37 cellular contexts compared by ENCODE assay signal in the genomic region with DNA sequence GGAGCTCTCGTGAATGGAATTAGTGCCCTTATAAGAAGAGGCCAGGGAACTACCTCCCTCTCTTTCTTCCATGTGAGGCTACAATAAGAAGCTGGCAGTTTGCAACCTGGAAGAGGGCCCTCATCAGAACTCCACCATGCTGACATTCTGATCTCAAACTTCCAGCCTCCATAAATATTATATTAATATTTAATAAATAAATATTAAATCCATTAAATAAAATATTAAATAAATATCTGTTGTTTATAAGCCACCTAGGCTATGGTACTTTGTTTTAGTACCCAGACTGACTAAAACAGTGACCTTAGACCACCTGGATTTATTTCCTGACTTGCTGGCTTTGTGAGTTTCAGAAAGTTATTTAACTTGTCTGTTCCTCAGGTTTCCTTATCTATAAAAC.
"Had no signal": no experiment of that assay in that cellular context is flagged by ENCODE, and none has a peak within 500 bp of the region (broad histone marks: within the 10 kb centered on the region; RNA-seq: fewer than 3 reads in every experiment).

No MANE protein-coding gene starts in this region.

- H3K9me3 Mint-ChIP-seq: activated naive CD4-positive, alpha-beta T cell treated with anti-CD3 and anti-CD28 coated beads for 36 hours; activated naive CD4-positive, alpha-beta T cell treated with anti-CD3 and anti-CD28 coated beads, Interleukin-2, amount 10 ng/mL, durations not matched to agents 7 days and 5 days; activated naive CD4-positive, alpha-beta T cell treated with anti-CD3 and anti-CD28 coated beads, Interleukin-2, amount 50 U/mL, for 24 hours; activated naive CD4-positive, alpha-beta T cell treated with anti-CD3 and anti-CD28 coated beads, Interleukin-2, amount 50 U/mL, for 72 hours; activated naive CD8-positive, alpha-beta T cell treated with anti-CD3 and anti-CD28 coated beads for 36 hours; activated naive CD8-positive, alpha-beta T cell treated with anti-CD3 and anti-CD28 coated beads, Interleukin-2, amount 10 ng/mL, durations not matched to agents 7 days and 5 days; activated naive CD8-positive, alpha-beta T cell treated with anti-CD3 and anti-CD28 coated beads, Interleukin-2, amount 50 U/mL, for 24 hours; activated T-cell treated with anti-CD3 and anti-CD28 coated beads, Interleukin-2, amount 50 U/mL, for 24 hours; activated T-cell treated with anti-CD3 and anti-CD28 coated beads, Interleukin-2, amount 50 U/mL, for 4 hours; activated T-cell treated with anti-CD3 and anti-CD28 coated beads, Interleukin-2, amount 50 U/mL, for 72 hours; activated T-helper 1 cell treated with anti-CD3 and anti-CD28 coated beads, Interleukin-12 subunit alpha, Interleukin-12 subunit beta, Interleukin-2, Interleukin-4 antibody, amounts not matched to agents 30 ng/mL and 10 ng/mL and 1 ng/mL, durations not matched to agents 14 hours and 24 hours and 36 hours; activated T-helper 17 cell treated with anti-CD3 and anti-CD28 coated beads, Interleukin-2, amount 50 U/mL, for 72 hours; activated T-helper 2 cell treated with anti-CD3 and anti-CD28 coated beads, Interferon-gamma antibody, Interleukin-2, Interleukin-4, amounts not matched to agents 10 μg/mL and 5 μg/mL and 100 μg/mL, durations not matched to agents 14 hours and 24 hours and 36 hours; brain; central memory CD8-positive, alpha-beta T cell had no signal

- H3K9me3 ChIP-seq: adrenal gland, ascending aorta, body of pancreas, breast epithelium had no signal

- H3K27ac ChIP-seq: adrenal gland, ascending aorta, body of pancreas, brain microvascular endothelial cell, breast epithelium, cardiac muscle cell had no signal

- DNase-seq: activated effector memory CD4-positive, alpha-beta T cell treated with anti-CD3 and anti-CD28 coated beads, Interleukin-2, amount 50 U/mL, for 16 hours; activated effector memory CD4-positive, alpha-beta T cell treated with Interleukin-2 at 50 U/mL for 16 hours; activated gamma-delta T cell; activated gamma-delta T cell treated with Interleukin-2 at 50 U/mL for 16 hours; activated naive CD4-positive, alpha-beta T cell; activated naive CD4-positive, alpha-beta T cell treated with anti-CD3 and anti-CD28 coated beads for 36 hours; activated naive CD4-positive, alpha-beta T cell treated with anti-CD3 and anti-CD28 coated beads, Interleukin-2, amount 10 ng/mL, durations not matched to agents 7 days and 5 days; activated naive CD4-positive, alpha-beta T cell treated with anti-CD3 and anti-CD28 coated beads, Interleukin-2, amount 50 U/mL, for 16 hours; activated naive CD4-positive, alpha-beta T cell treated with Interleukin-2 at 50 U/mL for 16 hours; activated naive CD8-positive, alpha-beta T cell treated with anti-CD3 and anti-CD28 coated beads for 36 hours; activated naive CD8-positive, alpha-beta T cell treated with anti-CD3 and anti-CD28 coated beads, Interleukin-2, amount 10 ng/mL, durations not matched to agents 7 days and 5 days; activated naive CD8-positive, alpha-beta T cell treated with anti-CD3 and anti-CD28 coated beads, Interleukin-2, amount 50 U/mL, for 24 hours; activated T-cell treated with anti-CD3 and anti-CD28 coated beads, Interleukin-2, amount 50 U/mL, for 24 hours; activated T-cell treated with anti-CD3 and anti-CD28 coated beads, Interleukin-2, amount 50 U/mL, for 4 hours; activated T-cell treated with anti-CD3 and anti-CD28 coated beads, Interleukin-2, amount 50 U/mL, for 48 hours; activated T-cell treated with anti-CD3 and anti-CD28 coated beads, Interleukin-2, amount 50 U/mL, for 72 hours; adrenal gland; amniotic stem cell; amygdala; anterior cingulate cortex; aorta; body of pancreas; brain microvascular endothelial cell; caudate nucleus; central memory CD4-positive, alpha-beta T cell; cerebellar nuclear complex had no signal

- H3K4me1 Mint-ChIP-seq: central memory CD8-positive, alpha-beta T cell had no signal

- H3K4me3 Mint-ChIP-seq: activated naive CD4-positive, alpha-beta T cell treated with anti-CD3 and anti-CD28 coated beads for 36 hours; activated naive CD4-positive, alpha-beta T cell treated with anti-CD3 and anti-CD28 coated beads, Interleukin-2, amount 10 ng/mL, durations not matched to agents 7 days and 5 days; activated naive CD4-positive, alpha-beta T cell treated with anti-CD3 and anti-CD28 coated beads, Interleukin-2, amount 50 U/mL, for 24 hours; activated naive CD8-positive, alpha-beta T cell; activated naive CD8-positive, alpha-beta T cell treated with anti-CD3 and anti-CD28 coated beads for 36 hours; activated naive CD8-positive, alpha-beta T cell treated with anti-CD3 and anti-CD28 coated beads, Interleukin-2, amount 10 ng/mL, durations not matched to agents 7 days and 5 days; activated naive CD8-positive, alpha-beta T cell treated with anti-CD3 and anti-CD28 coated beads, Interleukin-2, amount 50 U/mL, for 24 hours; activated T-cell treated with anti-CD3 and anti-CD28 coated beads, Interleukin-2, amount 50 U/mL, for 24 hours; activated T-cell treated with anti-CD3 and anti-CD28 coated beads, Interleukin-2, amount 50 U/mL, for 4 hours; activated T-cell treated with anti-CD3 and anti-CD28 coated beads, Interleukin-2, amount 50 U/mL, for 72 hours; activated T-helper 1 cell treated with anti-CD3 and anti-CD28 coated beads, Interleukin-12 subunit alpha, Interleukin-12 subunit beta, Interleukin-2, Interleukin-4 antibody, amounts not matched to agents 30 ng/mL and 10 ng/mL and 1 ng/mL, durations not matched to agents 14 hours and 24 hours and 36 hours; activated T-helper 17 cell treated with anti-CD3 and anti-CD28 coated beads, Interleukin-2, amount 50 U/mL, for 72 hours; brain; central memory CD8-positive, alpha-beta T cell had no signal

- H3K4me3 ChIP-seq: adrenal gland, ascending aorta, body of pancreas, breast epithelium, cardiac muscle cell had no signal

- H3K36me3 ChIP-seq: adrenal gland, ascending aorta, brain microvascular endothelial cell, breast epithelium, cardiac muscle cell had no signal

- H3K36me3 Mint-ChIP-seq: activated naive CD4-positive, alpha-beta T cell treated with anti-CD3 and anti-CD28 coated beads, Interleukin-2, amount 10 ng/mL, durations not matched to agents 7 days and 5 days; activated naive CD4-positive, alpha-beta T cell treated with anti-CD3 and anti-CD28 coated beads, Interleukin-2, amount 50 U/mL, for 24 hours; activated naive CD4-positive, alpha-beta T cell treated with anti-CD3 and anti-CD28 coated beads, Interleukin-2, amount 50 U/mL, for 72 hours; activated naive CD8-positive, alpha-beta T cell treated with anti-CD3 and anti-CD28 coated beads for 36 hours; activated naive CD8-positive, alpha-beta T cell treated with anti-CD3 and anti-CD28 coated beads, Interleukin-2, amount 10 ng/mL, durations not matched to agents 7 days and 5 days; brain had no signal

- H3K27me3 ChIP-seq: adrenal gland, ascending aorta, body of pancreas, brain microvascular endothelial cell, breast epithelium, cardiac muscle cell had no signal

- ATAC-seq: activated naive CD4-positive, alpha-beta T cell treated with anti-CD3 and anti-CD28 coated beads, Interleukin-2, amount 50 U/mL, for 72 hours; activated naive CD8-positive, alpha-beta T cell treated with anti-CD3 and anti-CD28 coated beads, Interleukin-2, amount 50 U/mL, for 24 hours; activated T-cell treated with anti-CD3 and anti-CD28 coated beads, Interleukin-2, amount 50 U/mL, for 4 hours; activated T-cell treated with anti-CD3 and anti-CD28 coated beads, Interleukin-2, amount 50 U/mL, for 72 hours; activated T-helper 17 cell treated with anti-CD3 and anti-CD28 coated beads, Interleukin-2, amount 50 U/mL, for 72 hours; body of pancreas had no signal

- H3K27ac Mint-ChIP-seq: activated naive CD4-positive, alpha-beta T cell treated with anti-CD3 and anti-CD28 coated beads for 36 hours; activated naive CD4-positive, alpha-beta T cell treated with anti-CD3 and anti-CD28 coated beads, Interleukin-2, amount 10 ng/mL, durations not matched to agents 7 days and 5 days; activated naive CD4-positive, alpha-beta T cell treated with anti-CD3 and anti-CD28 coated beads, Interleukin-2, amount 50 U/mL, for 24 hours; activated naive CD4-positive, alpha-beta T cell treated with anti-CD3 and anti-CD28 coated beads, Interleukin-2, amount 50 U/mL, for 72 hours; activated naive CD8-positive, alpha-beta T cell; activated naive CD8-positive, alpha-beta T cell treated with anti-CD3 and anti-CD28 coated beads for 36 hours; activated naive CD8-positive, alpha-beta T cell treated with anti-CD3 and anti-CD28 coated beads, Interleukin-2, amount 10 ng/mL, durations not matched to agents 7 days and 5 days; activated naive CD8-positive, alpha-beta T cell treated with anti-CD3 and anti-CD28 coated beads, Interleukin-2, amount 50 U/mL, for 24 hours; activated T-cell treated with anti-CD3 and anti-CD28 coated beads, Interleukin-2, amount 50 U/mL, for 24 hours; activated T-cell treated with anti-CD3 and anti-CD28 coated beads, Interleukin-2, amount 50 U/mL, for 72 hours; activated T-helper 1 cell treated with anti-CD3 and anti-CD28 coated beads, Interleukin-12 subunit alpha, Interleukin-12 subunit beta, Interleukin-2, Interleukin-4 antibody, amounts not matched to agents 30 ng/mL and 10 ng/mL and 1 ng/mL, durations not matched to agents 14 hours and 24 hours and 36 hours; activated T-helper 17 cell treated with anti-CD3 and anti-CD28 coated beads, Interleukin-2, amount 50 U/mL, for 72 hours; activated T-helper 2 cell treated with anti-CD3 and anti-CD28 coated beads, Interferon-gamma antibody, Interleukin-2, Interleukin-4, amounts not matched to agents 10 μg/mL and 5 μg/mL and 100 μg/mL, durations not matched to agents 14 hours and 24 hours and 36 hours; brain had no signal

- H3K4me1 ChIP-seq: ascending aorta had no signal
